Comparison of ENCODE assay signal across 9 cellular contexts in genomic region chr6:44388876-44389275, GRCh38. TPM values are rescaled to one million over a fixed set of nuclear protein-coding genes. Genes with fewer than 3 reads are reported as not detected.
DNase-seq lines count a peak whose midpoint lies in the region; ATAC-seq and TF ChIP-seq lines count a peak whose summit lies in the region.
"Had no signal": no experiment of that assay in that cellular context is flagged by ENCODE, and none has a peak within 500 bp of the region (broad histone marks: within the 10 kb centered on the region; RNA-seq: fewer than 3 reads in every experiment).

No MANE protein-coding gene starts in this region.

- H3K4me2 ChIP-seq in SU-DHL-6 (ENCODE audit: low read depth, low read length, poor library complexity, severe bottlenecking) (peak overlapping the region; percentile 90), skeletal muscle satellite cell (ENCODE audit: low read length) (peak overlapping the region; percentile 90)

- H3K27me3 ChIP-seq in SU-DHL-6 (ENCODE audit: low read length) (no peaks in the 10 kb centered on the region), skeletal muscle satellite cell (ENCODE audit: control insufficient read depth, insufficient read depth, low read length) (no peaks in the 10 kb centered on the region)

- H3K4me3 ChIP-seq in SU-DHL-6 (ENCODE audit: insufficient read depth, low read length, poor library complexity, severe bottlenecking), result peak overlapping the region; percentile 79
- peak overlapping the region; percentile 96 for H3K4me3 ChIP-seq in fibroblast of the aortic adventitia (ENCODE audit: low read depth, low read length)
- peak overlapping the region; percentile 82 for H3K4me3 ChIP-seq in skeletal muscle satellite cell (ENCODE audit: low read length)

- H3F3A ChIP-seq in SU-DHL-6 (ENCODE audit: insufficient read depth), result peaks cover 7% of the 10 kb centered on the region

- H3K79me2 ChIP-seq in SU-DHL-6 (ENCODE audit: insufficient read depth, low read length), result peaks cover 48% of the 10 kb centered on the region

- peaks cover 22% of the 10 kb centered on the region for H3K4me1 ChIP-seq in skeletal muscle satellite cell (ENCODE audit: control insufficient read depth, insufficient read depth, low read length)

- TF ChIP-seq CTCF in SU-DHL-6 (IDR thresholded peaks at IDR 0.05; ENCODE audit: insufficient read depth, low read length, poor library complexity, severe bottlenecking) (no peak), fibroblast of the aortic adventitia (IDR thresholded peaks at IDR 0.05; ENCODE audit: insufficient read depth, low read length) (no peak)

- H3K9ac ChIP-seq in SU-DHL-6 (ENCODE audit: low read length), result peak overlapping the region; percentile 90
- H3K9ac ChIP-seq in skeletal muscle satellite cell (ENCODE audit: low read depth, low read length), result no peak overlapping the region

- H2AFZ ChIP-seq in SU-DHL-6 (ENCODE audit: low read depth, low read length, severe bottlenecking), result no peak overlapping the region

- H3K9me2 ChIP-seq in SU-DHL-6 (replicated peaks; ENCODE audit: insufficient read depth, low read length), result no peaks in the 10 kb centered on the region

- H4K20me1 ChIP-seq in SU-DHL-6 (ENCODE audit: low read depth, low read length), result peaks cover 26% of the 10 kb centered on the region

- DNase-seq in NCI-H82 (lab: John Stamatoyannopoulos, UW), result peak; percentile 21
- DNase-seq in NCI-H82 treated with DMSO at 0.1 percent for 48 hours (lab: John Stamatoyannopoulos, UW; ENCODE audit: unreplicated experiment), result no peak
- DNase-seq in fibroblast of the aortic adventitia (ENCODE audit: low read depth), result no peak
- no peak for DNase-seq in AML-193 (lab: John Stamatoyannopoulos, UW)
- DNase-seq: stimulated activated naive CD4-positive, alpha-beta T cell treated with Interleukin-2 at 50 U/mL for 16 hours had no signal

- H3K36me3 ChIP-seq in SU-DHL-6 (ENCODE audit: low read length) (peaks cover 33% of the 10 kb centered on the region), skeletal muscle satellite cell (ENCODE audit: insufficient read depth, low read length) (peaks cover 29% of the 10 kb centered on the region)

- ATAC-seq in GM21515 (IDR thresholded peaks at IDR 0.05; ENCODE audit: unreplicated experiment) (no peak), GM21619 (IDR thresholded peaks at IDR 0.05; ENCODE audit: unreplicated experiment) (no peak)

- H3K27ac ChIP-seq in SU-DHL-6 (ENCODE audit: low read depth, low read length), result no peak overlapping the region

- H3K9me3 ChIP-seq in SU-DHL-6 (ENCODE audit: insufficient read depth, low read length) (no peaks in the 10 kb centered on the region), skeletal muscle satellite cell (replicated peaks; ENCODE audit: low read length) (no peaks in the 10 kb centered on the region)

RNA-seq across cellular contexts. Expression of gene CDC5L, which starts 1.4 kb away (rescaled TPM):
- 27.2 and 29.0 TPM in 2 replicates for total RNA-seq in fibroblast of the aortic adventitia (ENCODE audit: low replicate concordance)
- 18.6 and 19.3 TPM in 2 replicates for total RNA-seq in skeletal muscle satellite cell (2012; rRNA removed)

RNA-seq across cellular contexts. Expression of gene SPATS1, which starts 46.4 kb away (rescaled TPM):
- not detected in 2 replicates for total RNA-seq in fibroblast of the aortic adventitia (ENCODE audit: low replicate concordance)
- not detected in 2 replicates for total RNA-seq in skeletal muscle satellite cell (2012; rRNA removed)
